ENCODE assay signal across 8 cellular contexts in genomic region chr5:126544087-126544740, GRCh38. TPM values are rescaled to one million over a fixed set of nuclear protein-coding genes. Genes with fewer than 3 reads are reported as not detected.
DNase-seq lines count a peak whose midpoint lies in the region; ATAC-seq and TF ChIP-seq lines count a peak whose summit lies in the region.

No MANE protein-coding gene starts in this region.

- H3K27me3 Mint-ChIP-seq in neural crest cell (ENCODE audit: low read depth) = no peaks in the 10 kb centered on the region

- no peaks in the 10 kb centered on the region for H3K9me3 ChIP-seq in SK-N-SH

- no peak overlapping the region; a peak in 1 of 4 replicates for H3K4me3 ChIP-seq in SK-N-SH (ENCODE audit: low read depth in 2 of 2, low read length in 1 of 2)
- no peak overlapping the region for H3K4me3 ChIP-seq in cardiac fibroblast (replicated peaks in 1 of 2; ENCODE audit: low read depth in 2 of 2, low read length in 2 of 2)

- no peaks in the 10 kb centered on the region for H3K9me3 Mint-ChIP-seq in neural crest cell

- no peaks in the 10 kb centered on the region for H3K79me2 ChIP-seq in SK-N-SH (ENCODE audit: insufficient read depth)

- WGBS in SK-N-SH (ENCODE audit: low lambda C conversion rate) = 82% methylated on average over 11 of the region's 12 CpGs

- H4K20me1 ChIP-seq in SK-N-SH (ENCODE audit: insufficient read depth) = no peaks in the 10 kb centered on the region

- peak; percentile 70 for ATAC-seq in GM19467 (IDR thresholded peaks at IDR 0.05; ENCODE audit: unreplicated experiment)
- peak; percentile 83 for ATAC-seq in HG03520 (IDR thresholded peaks at IDR 0.05; ENCODE audit: unreplicated experiment)

- peaks cover 6% of the 10 kb centered on the region for H3K36me3 Mint-ChIP-seq in neural crest cell (ENCODE audit: low read depth)

- no peak overlapping the region for H3K4me3 Mint-ChIP-seq in neural crest cell

- H3K36me3 ChIP-seq in SK-N-SH (replicated peaks in 1 of 2; ENCODE audit: control insufficient read depth in 1 of 2, insufficient read depth in 2 of 2, low read length in 1 of 2) = peaks cover 4 to 6% of the 10 kb centered on the region in 2 experiments

- DNase-seq in NCI-H345 (lab: John Stamatoyannopoulos, UW) (peak; percentile 29), NCI-H345 treated with DMSO at 0.1 percent for 48 hours (lab: John Stamatoyannopoulos, UW; ENCODE audit: unreplicated experiment) (no peak), SK-N-SH (peak; percentile 30), cardiac fibroblast (ENCODE audit: low read depth in 2 of 2) (peak; percentile 57 to 60), neural crest cell (ENCODE audit: low read depth, low spot score) (peak; percentile 26), midbrain (lab: John Stamatoyannopoulos, UW) (no peak)

- TF ChIP-seq RAD21 in SK-N-SH (IDR thresholded peaks at IDR 0.05; ENCODE audit: low read length) = peak; percentile 58

- no peaks in the 10 kb centered on the region for H3K4me1 ChIP-seq in SK-N-SH (ENCODE audit: control insufficient read depth in 1 of 2, insufficient read depth in 2 of 2, low read depth in 1 of 2, low read length in 1 of 2)

- peaks cover 1% of the 10 kb centered on the region for H3K4me1 Mint-ChIP-seq in neural crest cell

- no peaks in the 10 kb centered on the region for H3K9me2 ChIP-seq in SK-N-SH

- POLR2A ChIA-PET in SK-N-SH (lab: Yijun Ruan, JAX) = no interaction called here

- no peaks in the 10 kb centered on the region for H3F3A ChIP-seq in SK-N-SH (replicated peaks; ENCODE audit: insufficient read depth)

- TF ChIP-seq EP300 in SK-N-SH (IDR thresholded peaks at IDR 0.05; ENCODE audit: borderline replicate concordance in 1 of 2, low read depth in 1 of 2, low read length in 1 of 2) = no peak

- no peak overlapping the region for H2AFZ ChIP-seq in SK-N-SH (ENCODE audit: low read depth)

- no peak overlapping the region for H3K4me2 ChIP-seq in SK-N-SH

- H3K27ac Mint-ChIP-seq in neural crest cell (ENCODE audit: unreplicated experiment) = no peak overlapping the region

- TF ChIP-seq CTCF in SK-N-SH (IDR thresholded peaks at IDR 0.05) (peak; percentile 68), cardiac fibroblast (IDR thresholded peaks at IDR 0.05; ENCODE audit: low read depth, low read length) (peak; percentile 68), neural crest cell (conservative IDR thresholded peaks at IDR 0.05) (peak; percentile 68)

- H3K27me3 ChIP-seq in SK-N-SH (ENCODE audit: insufficient read depth) = no peaks in the 10 kb centered on the region

- H3K27ac ChIP-seq in SK-N-SH (ENCODE audit: low read depth in 2 of 2, low read length in 1 of 2) = no peak overlapping the region

- no peak overlapping the region for H3K9ac ChIP-seq in SK-N-SH

- CTCF ChIA-PET in SK-N-SH (lab: Yijun Ruan, JAX) = interaction anchor here (0.7 to 6.2 kb wide), 7 partner anchors 13 to 205 kb away, joined by 3 to 39 read pairs (median 4); no protein-coding TSS in a partner anchor

TF ChIP-seq in SK-N-SH, 30 proteins besides CTCF, POLR2A, EP300 and RAD21:
- TF ChIP-seq, protein P1, sequence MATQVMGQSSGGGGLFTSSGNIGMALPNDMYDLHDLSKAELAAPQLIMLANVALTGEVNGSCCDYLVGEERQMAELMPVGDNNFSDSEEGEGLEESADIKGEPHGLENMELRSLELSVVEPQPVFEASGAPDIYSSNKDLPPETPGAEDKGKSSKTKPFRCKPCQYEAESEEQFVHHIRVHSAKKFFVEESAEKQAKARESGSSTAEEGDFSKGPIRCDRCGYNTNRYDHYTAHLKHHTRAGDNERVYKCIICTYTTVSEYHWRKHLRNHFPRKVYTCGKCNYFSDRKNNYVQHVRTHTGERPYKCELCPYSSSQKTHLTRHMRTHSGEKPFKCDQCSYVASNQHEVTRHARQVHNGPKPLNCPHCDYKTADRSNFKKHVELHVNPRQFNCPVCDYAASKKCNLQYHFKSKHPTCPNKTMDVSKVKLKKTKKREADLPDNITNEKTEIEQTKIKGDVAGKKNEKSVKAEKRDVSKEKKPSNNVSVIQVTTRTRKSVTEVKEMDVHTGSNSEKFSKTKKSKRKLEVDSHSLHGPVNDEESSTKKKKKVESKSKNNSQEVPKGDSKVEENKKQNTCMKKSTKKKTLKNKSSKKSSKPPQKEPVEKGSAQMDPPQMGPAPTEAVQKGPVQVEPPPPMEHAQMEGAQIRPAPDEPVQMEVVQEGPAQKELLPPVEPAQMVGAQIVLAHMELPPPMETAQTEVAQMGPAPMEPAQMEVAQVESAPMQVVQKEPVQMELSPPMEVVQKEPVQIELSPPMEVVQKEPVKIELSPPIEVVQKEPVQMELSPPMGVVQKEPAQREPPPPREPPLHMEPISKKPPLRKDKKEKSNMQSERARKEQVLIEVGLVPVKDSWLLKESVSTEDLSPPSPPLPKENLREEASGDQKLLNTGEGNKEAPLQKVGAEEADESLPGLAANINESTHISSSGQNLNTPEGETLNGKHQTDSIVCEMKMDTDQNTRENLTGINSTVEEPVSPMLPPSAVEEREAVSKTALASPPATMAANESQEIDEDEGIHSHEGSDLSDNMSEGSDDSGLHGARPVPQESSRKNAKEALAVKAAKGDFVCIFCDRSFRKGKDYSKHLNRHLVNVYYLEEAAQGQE (IDR thresholded peaks at IDR 0.05; ENCODE audit: low read depth, low read length) = no peak
- peak; percentile 43; the same call in 1 of the 2 replicates for TF ChIP-seq SMC3 (IDR thresholded peaks at IDR 0.05; ENCODE audit: low read depth, low read length)

RNA-seq across cellular contexts. Expression of gene ALDH7A1, which starts 50.8 kb away (rescaled TPM):
- 44.5 and 55.6 TPM in 2 replicates for polyA plus RNA-seq in SK-N-SH (2012; rRNA removed)
- polyA plus RNA-seq in SK-N-SH (2012; cell fraction: cytosol; rRNA removed) = 54.4 and 58.8 TPM in 2 replicates
- 14.5 and 34.8 TPM in 2 replicates for polyA plus RNA-seq in SK-N-SH (2012; cell fraction: nucleus; rRNA removed)
- total RNA-seq in neural crest cell = 169 TPM in 2 replicates

RNA-seq across cellular contexts. Expression of gene PHAX, which starts 56.5 kb away (rescaled TPM):
- 25.1 and 27.4 TPM in 2 replicates for polyA plus RNA-seq in SK-N-SH (2012; rRNA removed)
- polyA plus RNA-seq in SK-N-SH (2012; cell fraction: cytosol; rRNA removed) = 35.8 and 43.2 TPM in 2 replicates
- 7.1 and 10.2 TPM in 2 replicates for polyA plus RNA-seq in SK-N-SH (2012; cell fraction: nucleus; rRNA removed)
- total RNA-seq in neural crest cell = 47.2 and 51.4 TPM in 2 replicates

Comparison
In these comparisons a context has a peak if more than half of its experiments do, and no peak if none do; other contexts are left out.
1. DNase-seq: peak in NCI-H345 (single experiment), SK-N-SH (single experiment), cardiac fibroblast (2 of 2) and neural crest cell (single experiment); none in NCI-H345 treated with DMSO at 0.1 percent for 48 hours (single experiment) and midbrain (single experiment).
2. Peak in every context shown above with its lines, with median percentiles within 50 percentile points of each other: CTCF ChIP-seq.